ENCODE assay signal across 8 cellular contexts in genomic region chr19:49581007-49581508, GRCh38. TPM values are rescaled to one million over a fixed set of nuclear protein-coding genes. Genes with fewer than 3 reads are reported as not detected.
DNase-seq lines count a peak whose midpoint lies in the region; ATAC-seq lines count a peak whose summit lies in the region.

PRRG2 (plus strand) TSS chr19:49581316; CDS start chr19:49583220, 1,904 bp downstream.

- H3K27ac Mint-ChIP-seq in T-helper 1 cell treated with Interleukin-12 subunit alpha and Interleukin-12 subunit beta and Interleukin-4 antibody, amounts not matched to agents 30 μg/mL and 1 μg/mL, for 36 hours, result peak within 1 kb of the TSS; percentile 79

- peak within 1 kb of the TSS; percentile 54 for H3K27ac ChIP-seq in thymus (ENCODE audit: low read depth)

- H3K36me3 Mint-ChIP-seq in T-helper 1 cell treated with Interleukin-12 subunit alpha and Interleukin-12 subunit beta and Interleukin-4 antibody, amounts not matched to agents 30 μg/mL and 1 μg/mL, for 36 hours (ENCODE audit: low read depth), result peaks cover 5% of the 10 kb centered on the region

- H3K36me3 ChIP-seq in adipocyte (ENCODE audit: control insufficient read depth, insufficient read depth, low read length, severe bottlenecking) (peaks cover 3% of the 10 kb centered on the region), thymus (ENCODE audit: control insufficient read depth, insufficient read depth) (peaks cover 6% of the 10 kb centered on the region)

- ATAC-seq in left colon (peak; percentile 85), HG03571 (IDR thresholded peaks at IDR 0.05; ENCODE audit: unreplicated experiment) (no peak)

- H3K27me3 ChIP-seq in adipocyte (replicated peaks; ENCODE audit: control insufficient read depth, insufficient read depth, low read length) (no peaks in the 10 kb centered on the region), thymus (ENCODE audit: control insufficient read depth, insufficient read depth) (no peaks in the 10 kb centered on the region)

- no peaks in the 10 kb centered on the region for H3K9me3 ChIP-seq in adipocyte (ENCODE audit: control insufficient read depth, low read length)
- no peaks in the 10 kb centered on the region for H3K9me3 ChIP-seq in thymus (ENCODE audit: control insufficient read depth)

- no peaks in the 10 kb centered on the region for H3K27me3 Mint-ChIP-seq in T-helper 1 cell treated with Interleukin-12 subunit alpha and Interleukin-12 subunit beta and Interleukin-4 antibody, amounts not matched to agents 30 μg/mL and 1 μg/mL, for 36 hours (ENCODE audit: low read depth)

- H3K4me3 ChIP-seq in adipocyte (ENCODE audit: low read length), result peak within 1 kb of the TSS; percentile 96
- H3K4me3 ChIP-seq in thymus (ENCODE audit: low read length), result peak within 1 kb of the TSS; percentile 55

- WGBS in thymus, result 61% methylated on average over 15 of the region's 15 CpGs

- peak within 1 kb of the TSS; percentile 87 for H3K4me3 Mint-ChIP-seq in T-helper 1 cell treated with Interleukin-12 subunit alpha and Interleukin-12 subunit beta and Interleukin-4 antibody, amounts not matched to agents 30 μg/mL and 1 μg/mL, for 36 hours

- peak within 1 kb of the TSS; percentile 95 for H3K9ac ChIP-seq in adipocyte (ENCODE audit: low read length)

- peaks cover 26% of the 10 kb centered on the region for H3K4me1 Mint-ChIP-seq in T-helper 1 cell treated with Interleukin-12 subunit alpha and Interleukin-12 subunit beta and Interleukin-4 antibody, amounts not matched to agents 30 μg/mL and 1 μg/mL, for 36 hours (ENCODE audit: low read depth)

- intact Hi-C loops in left colon (cut with DNase I, micrococcal nuclease), result no loop called here

- H3K9me3 Mint-ChIP-seq in T-helper 1 cell treated with Interleukin-12 subunit alpha and Interleukin-12 subunit beta and Interleukin-4 antibody, amounts not matched to agents 30 μg/mL and 1 μg/mL, for 36 hours, result no peaks in the 10 kb centered on the region

- H3K4me1 ChIP-seq in adipocyte (ENCODE audit: control insufficient read depth, insufficient read depth, low read length) (peaks cover 9% of the 10 kb centered on the region), thymus (ENCODE audit: control insufficient read depth, insufficient read depth, low read length) (peaks cover 7% of the 10 kb centered on the region)

- no peak for DNase-seq in T-helper 1 cell
- no peak for DNase-seq in adipocyte (ENCODE audit: low read depth)
- peak; percentile 73 to 76 for DNase-seq in left colon
- no peak for DNase-seq in NCI-H226
- no peak for DNase-seq in DMS153 treated with DMSO at 0.1 percent for 48 hours (lab: John Stamatoyannopoulos, UW; ENCODE audit: unreplicated experiment)

RNA-seq across cellular contexts. Expression of gene PRRG2, which starts in this region (rescaled TPM):
- 10 to 100 TPM; 22.4 to 26.1 TPM for total RNA-seq in left colon
- 5.5 TPM for polyA plus RNA-seq in thymus

Comparison
In these comparisons a context has a peak if more than half of its experiments do, and no peak if none do; other contexts are left out.
1. DNase-seq: peak in left colon (2 of 2); none in T-helper 1 cell (0 of 5), adipocyte (single experiment), NCI-H226 (single experiment) and DMS153 treated with DMSO at 0.1 percent for 48 hours (single experiment).